Comparison of ENCODE assay signal across 21 cellular contexts in the genomic region with DNA sequence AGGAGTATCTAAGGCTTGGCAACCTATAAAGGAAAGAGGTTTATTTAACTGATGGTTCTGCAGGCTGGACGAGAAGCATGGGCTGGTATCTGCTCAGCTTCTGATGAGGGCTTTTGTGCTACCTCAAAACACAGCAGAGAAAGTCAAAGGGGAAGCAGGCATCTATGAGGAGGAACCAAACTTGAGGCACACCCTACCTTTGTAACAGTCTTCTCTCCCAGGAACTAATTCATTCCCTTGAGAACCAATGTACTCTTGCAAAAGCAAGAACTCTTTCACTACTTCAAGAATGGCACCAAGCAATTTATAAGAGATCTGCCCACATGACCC.
DNase-seq lines count a peak whose midpoint lies in the region; ATAC-seq, FAIRE-seq and TF ChIP-seq lines count a peak whose summit lies in the region.
"Had no signal": no experiment of that assay in that cellular context is flagged by ENCODE, and none has a peak within 500 bp of the region (broad histone marks: within the 10 kb centered on the region; RNA-seq: fewer than 3 reads in every experiment).

No MANE protein-coding gene starts in this region.

- no peaks in the 10 kb centered on the region for H3K23me2 ChIP-seq in H1 (ENCODE audit: low read depth, low read length)

- DNase-seq in H1 (ENCODE audit: low read depth in 1 of 2, low spot score in 2 of 2) (no peak), MM.1S (no peak), NCI-H1105 (lab: John Stamatoyannopoulos, UW) (no peak), GF-D8 (lab: John Stamatoyannopoulos, UW) (no peak)
- no peak for DNase-seq in activated CD4-positive, alpha-beta T cell treated with anti-CD3 and anti-CD28 coated beads for 1 hour
- DNase-seq: activated CD8-positive, alpha-beta T cell treated with anti-CD3 and anti-CD28 coated beads, Interleukin-2, amount 10 ng/mL, durations not matched to agents 7 days and 5 days; activated naive CD8-positive, alpha-beta T cell treated with anti-CD3 and anti-CD28 coated beads for 36 hours; body of pancreas; Caco-2; EL; H9; NCI-H1092 treated with DMSO at 0.1 percent for 48 hours; NCI-H82; stimulated activated CD4-positive, alpha-beta T cell treated with anti-CD3 and anti-CD28 coated beads, Interleukin-12 subunit alpha, Interleukin-12 subunit beta, amount 100 ng/mL, for 4 hours; thyroid gland; WERI-Rb-1 had no signal

- no peak overlapping the region for H3K4me2 ChIP-seq in H1 (ENCODE audit: insufficient read depth in 1 of 2, low read depth in 2 of 2, low read length in 2 of 2)
- no peak overlapping the region for H3K4me2 ChIP-seq in MM.1S (ENCODE audit: low read depth, low read length)

- H3K9ac ChIP-seq in H1 (replicated peaks in 1 of 4; ENCODE audit: extremely low read depth in 1 of 4, low read depth in 3 of 4, low read length in 3 of 4) (no peak overlapping the region), MM.1S (ENCODE audit: low read length) (no peak overlapping the region)

- TF ChIP-seq RAD21 in H1 (IDR thresholded peaks at IDR 0.05 in 1 of 2, conservative IDR thresholded peaks at IDR 0.05 in 1 of 2; ENCODE audit: low read depth in 2 of 2, low read length in 2 of 2), result no peak

- no peaks in the 10 kb centered on the region for H3K9me2 ChIP-seq in MM.1S (replicated peaks; ENCODE audit: insufficient read depth, low read length)

- H4K5ac ChIP-seq in H1 (ENCODE audit: insufficient read length, low read depth, low read length), result no peak overlapping the region

- peak overlapping the region; percentile 66; the same call in 1 of the 2 replicates for H2AFZ ChIP-seq in H1 (ENCODE audit: low read length)
- no peak overlapping the region for H2AFZ ChIP-seq in MM.1S (ENCODE audit: low read length)

- H3K4ac ChIP-seq in H1 (replicated peaks; ENCODE audit: insufficient read length, low read depth, low read length), result no peak overlapping the region

- no peak overlapping the region for H2AK5ac ChIP-seq in H1 (ENCODE audit: low read depth, low read length)

- H3K27ac ChIP-seq in H1 (ENCODE audit: low read depth, low read length) (no peak overlapping the region), MM.1S (ENCODE audit: low read length) (no peak overlapping the region)
- H3K27ac ChIP-seq: body of pancreas, thyroid gland, WERI-Rb-1 had no signal

- H3K4me1 ChIP-seq in H1 (replicated peaks in 1 of 4; ENCODE audit: control insufficient read depth in 3 of 4, insufficient read depth in 4 of 4, low read length in 3 of 4) (no peaks in the 10 kb centered on the region), MM.1S (ENCODE audit: low read length) (no peaks in the 10 kb centered on the region)
- H3K4me1 ChIP-seq: body of pancreas, Caco-2, thyroid gland had no signal

- H3K36me3 ChIP-seq in H1 (ENCODE audit: control insufficient read depth in 2 of 4, insufficient read depth in 4 of 4, low read length in 3 of 4) (no peaks in the 10 kb centered on the region), MM.1S (replicated peaks; ENCODE audit: insufficient read depth, low read length) (no peaks in the 10 kb centered on the region)
- H3K36me3 ChIP-seq: thyroid gland, WERI-Rb-1 had no signal

- no peaks in the 10 kb centered on the region for H4K20me1 ChIP-seq in H1 (replicated peaks in 1 of 2; ENCODE audit: control insufficient read depth in 1 of 2, insufficient read depth in 2 of 2, low read length in 2 of 2)
- H4K20me1 ChIP-seq in MM.1S (ENCODE audit: insufficient read depth, low read length), result no peaks in the 10 kb centered on the region

- no peaks in the 10 kb centered on the region for H3F3A ChIP-seq in MM.1S (ENCODE audit: insufficient read depth, low read length)

- POLR2A ChIA-PET in H1 (lab: Charles Lee; ENCODE audit: partially characterized antibody), result no interaction called here

- no peak for TF ChIP-seq POLR2A in H1 (IDR thresholded peaks at IDR 0.05; ENCODE audit: control extremely low read depth in 1 of 2, low read depth in 2 of 2, low read length in 2 of 2)

- H2BK15ac ChIP-seq in H1 (ENCODE audit: low read length), result no peak overlapping the region

- no peak overlapping the region for H4K8ac ChIP-seq in H1 (ENCODE audit: extremely low read depth, insufficient read depth, low read length)

- H3K79me1 ChIP-seq in H1 (ENCODE audit: low read depth, low read length), result no peaks in the 10 kb centered on the region

- H3K79me2 ChIP-seq in H1 (ENCODE audit: control insufficient read depth in 1 of 2, insufficient read depth in 2 of 2, low read length in 2 of 2), result no peaks in the 10 kb centered on the region
- H3K79me2 ChIP-seq in MM.1S (ENCODE audit: low read length), result no peaks in the 10 kb centered on the region

- no peak overlapping the region for H4K91ac ChIP-seq in H1 (replicated peaks; ENCODE audit: insufficient read length, low read length)

- CTCF ChIA-PET in H1 (lab: Charles Lee; ENCODE audit: partially characterized antibody), result interaction anchor here (0.6 kb wide), 1 partner anchor 34 kb away, joined by 3 read pairs; no protein-coding TSS in a partner anchor

- no peak overlapping the region for H2BK20ac ChIP-seq in H1 (ENCODE audit: low read length)

- H2BK120ac ChIP-seq in H1 (replicated peaks; ENCODE audit: low read depth, low read length), result no peak overlapping the region

- ATAC-seq in GM19043 (IDR thresholded peaks at IDR 0.05; ENCODE audit: low read depth, unreplicated experiment) (peak; percentile 50), GM21717 (IDR thresholded peaks at IDR 0.05; ENCODE audit: unreplicated experiment) (peak; percentile 60), HG03175 (IDR thresholded peaks at IDR 0.05; ENCODE audit: unreplicated experiment) (peak; percentile 56)
- ATAC-seq: activated CD8-positive, alpha-beta T cell treated with anti-CD3 and anti-CD28 coated beads, Interleukin-2, amount 10 ng/mL, durations not matched to agents 7 days and 5 days; body of pancreas; K562 had no signal

- H3K4me3 ChIP-seq in H1 (ENCODE audit: extremely low read depth in 1 of 4, insufficient read depth in 2 of 4, low read depth in 3 of 4, low read length in 4 of 4) (no peak overlapping the region), MM.1S (ENCODE audit: low read length) (no peak overlapping the region)
- H3K4me3 ChIP-seq: body of pancreas, K562, thyroid gland had no signal

- no peaks in the 10 kb centered on the region; a peak in 1 of 4 replicates for H3K9me3 ChIP-seq in H1 (ENCODE audit: insufficient read depth in 2 of 2, low read depth in 1 of 2, low read length in 1 of 2)
- no peaks in the 10 kb centered on the region for H3K9me3 ChIP-seq in MM.1S (replicated peaks; ENCODE audit: insufficient read depth, low read length)
- H3K9me3 ChIP-seq: body of pancreas, Caco-2, thyroid gland had no signal

- 41% methylated on average over 1 of the region's 1 CpG; no CpG with 5 or more reads in 1 of the 2 experiments for WGBS in H1 (ENCODE audit: extremely low coverage in 1 of 2, insufficient coverage in 1 of 2, insufficient read length in 1 of 2, insufficient replicate concordance in 2 of 2, low coverage in 1 of 2, low lambda C conversion rate in 2 of 2, missing lambda C conversion rate in 1 of 2), 2 experiments

- H3K27me3 ChIP-seq in H1 (replicated peaks in 1 of 4; ENCODE audit: control insufficient read depth in 3 of 4, extremely low read depth in 1 of 4, insufficient read depth in 3 of 4, low read length in 3 of 4), result no peaks in the 10 kb centered on the region
- H3K27me3 ChIP-seq in MM.1S (replicated peaks; ENCODE audit: insufficient read depth, low read length), result no peaks in the 10 kb centered on the region
- H3K27me3 ChIP-seq: body of pancreas, thyroid gland had no signal

- no peak overlapping the region for H3K23ac ChIP-seq in H1 (ENCODE audit: insufficient read length)

- H3K56ac ChIP-seq in H1 (replicated peaks; ENCODE audit: insufficient read length, low read depth, low read length), result no peak overlapping the region

- no peak for FAIRE-seq in H1 (lab: Jason Lieb, UNC)
- FAIRE-seq: frontal cortex, K562 had no signal

- no peak overlapping the region for H2BK5ac ChIP-seq in H1 (ENCODE audit: low read depth, low read length)

- H3K18ac ChIP-seq in H1 (ENCODE audit: extremely low read depth, low read length), result no peak overlapping the region

- H2BK12ac ChIP-seq in H1 (ENCODE audit: low read depth, low read length), result no peak overlapping the region

- no peak for TF ChIP-seq EP300 in H1 (IDR thresholded peaks at IDR 0.05; ENCODE audit: borderline replicate concordance in 1 of 2, low read depth in 2 of 2, low read length in 2 of 2)

- TF ChIP-seq CTCF in H1 (IDR thresholded peaks at IDR 0.05; ENCODE audit: control extremely low read depth in 1 of 3, insufficient read depth in 1 of 3, low read depth in 1 of 3, low read length in 3 of 3) (no peak), MM.1S (IDR thresholded peaks at IDR 0.05; ENCODE audit: low read length) (no peak)

- no peak overlapping the region for H3K14ac ChIP-seq in H1 (ENCODE audit: insufficient read length)

TF ChIP-seq in H1, 55 proteins besides CTCF, POLR2A, EP300 and RAD21:
- no peak for TF ChIP-seq TAF1 (IDR thresholded peaks at IDR 0.05; ENCODE audit: low read depth, low read length)
- TF ChIP-seq YY1 (IDR thresholded peaks at IDR 0.05; ENCODE audit: low read depth, low read length), result no peak
- TF ChIP-seq HDAC6 (IDR thresholded peaks at IDR 0.05; ENCODE audit: low read depth, low read length), result no peak
- TF ChIP-seq SIRT6 (IDR thresholded peaks at IDR 0.05; ENCODE audit: low read length), result no peak
- TF ChIP-seq KDM1A (IDR thresholded peaks at IDR 0.05; ENCODE audit: borderline replicate concordance, low read length), result no peak
- no peak for TF ChIP-seq SUZ12 (IDR thresholded peaks at IDR 0.05; ENCODE audit: low read length)
- no peak for TF ChIP-seq GABPA (IDR thresholded peaks at IDR 0.05; ENCODE audit: borderline replicate concordance, insufficient read depth, low read length)
- TF ChIP-seq EZH2 (IDR thresholded peaks at IDR 0.05; ENCODE audit: low read depth, low read length, severe bottlenecking), result no peak
- no peak for TF ChIP-seq SP4 (IDR thresholded peaks at IDR 0.05; ENCODE audit: low read length)
- no peak for TF ChIP-seq KDM4A (IDR thresholded peaks at IDR 0.05; ENCODE audit: low read depth, low read length, severe bottlenecking)
- TF ChIP-seq JUN (IDR thresholded peaks at IDR 0.05; ENCODE audit: low read depth, low read length), result no peak
- no peak for TF ChIP-seq TBP (IDR thresholded peaks at IDR 0.05; ENCODE audit: low read depth, low read length)
- TF ChIP-seq MAFK (IDR thresholded peaks at IDR 0.05; ENCODE audit: low read depth, low read length), result no peak
- TF ChIP-seq SIN3A (conservative IDR thresholded peaks at IDR 0.05 in 1 of 2, IDR thresholded peaks at IDR 0.05 in 1 of 2; ENCODE audit: low read depth in 1 of 2, low read length in 2 of 2), result no peak
- no peak for TF ChIP-seq SP2 (IDR thresholded peaks at IDR 0.05; ENCODE audit: low read length)
- no peak for TF ChIP-seq CTBP2 (IDR thresholded peaks at IDR 0.05; ENCODE audit: borderline replicate concordance, insufficient read depth, insufficient read length, low read length)
- TF ChIP-seq RFX5 (IDR thresholded peaks at IDR 0.05; ENCODE audit: borderline replicate concordance, low read depth, low read length), result no peak
- no peak for TF ChIP-seq CEBPB (IDR thresholded peaks at IDR 0.05; ENCODE audit: low read depth, low read length)
TF ChIP-seq in H1: peak in this region for 0.
